Comparison of ENCODE assay signal across 9 cellular contexts in genomic region chr5:55711531-55712022, GRCh38. TPM values are rescaled to one million over a fixed set of nuclear protein-coding genes. Genes with fewer than 3 reads are reported as not detected.
A peak's percentile ranks its signal among the peaks of the same experiment; 100 is the strongest.
DNase-seq lines count a peak whose midpoint lies in the region; ATAC-seq, FAIRE-seq and TF ChIP-seq lines count a peak whose summit lies in the region.
"Had no signal": no experiment of that assay in that cellular context is flagged by ENCODE, and none has a peak within 500 bp of the region (broad histone marks: within the 10 kb centered on the region; RNA-seq: fewer than 3 reads in every experiment).

No MANE protein-coding gene starts in this region.

- peaks cover 11% of the 10 kb centered on the region for H3K4me1 ChIP-seq in keratinocyte (ENCODE audit: control insufficient read depth, extremely low read depth, insufficient read depth, low read length)

- peak overlapping the region; percentile 69 to 79 (median 79) for H3K4me3 ChIP-seq in keratinocyte (ENCODE audit: control insufficient read depth in 2 of 3, extremely low read depth in 1 of 3, insufficient read depth in 2 of 3, low read depth in 1 of 3, low read length in 3 of 3)

- no peak for TF ChIP-seq CTCF in keratinocyte (optimal IDR thresholded peaks at IDR 0.05 in 1 of 3, IDR thresholded peaks at IDR 0.05 in 1 of 3, conservative IDR thresholded peaks at IDR 0.05 in 1 of 3; ENCODE audit: extremely low read depth in 1 of 3, insufficient read depth in 2 of 3, low read length in 3 of 3)

- peak overlapping the region; percentile 93 for H2AFZ ChIP-seq in keratinocyte (ENCODE audit: control insufficient read depth, low read length)

- peak; percentile 5 for DNase-seq in activated CD4-positive, alpha-beta T cell treated with anti-CD3 and anti-CD28 coated beads for 48 hours
- DNase-seq in activated CD4-positive, alpha-beta T cell treated with anti-CD3 and anti-CD28 coated beads, Interleukin-2, amount 50 U/mL, for 4 hours = no peak
- DNase-seq in keratinocyte (ENCODE audit: low read depth, low spot score) (no peak), substantia nigra (lab: John Stamatoyannopoulos, UW) (no peak), occipital lobe (lab: John Stamatoyannopoulos, UW) (no peak), kidney glomerular epithelial cell (lab: John Stamatoyannopoulos, UW) (no peak)

- H3K4me1 Mint-ChIP-seq in activated naive CD4-positive, alpha-beta T cell treated with anti-CD3 and anti-CD28 coated beads, Interleukin-2, amount 50 U/mL, for 24 hours = peaks cover 24% of the 10 kb centered on the region

- H4K20me1 ChIP-seq in keratinocyte (ENCODE audit: control insufficient read depth, extremely low read depth, insufficient read depth, low read length) = no peaks in the 10 kb centered on the region

- H3K36me3 ChIP-seq in keratinocyte (ENCODE audit: control insufficient read depth in 2 of 2, extremely low read depth in 1 of 2, insufficient read depth in 2 of 2, low read length in 2 of 2) = no peaks in the 10 kb centered on the region

- H3K9me1 ChIP-seq in keratinocyte (ENCODE audit: control insufficient read depth, extremely low read depth, insufficient read depth, low read length) = no peaks in the 10 kb centered on the region

- ATAC-seq in GM21576 (IDR thresholded peaks at IDR 0.05; ENCODE audit: unreplicated experiment) = no peak

- H3K27ac Mint-ChIP-seq in activated naive CD4-positive, alpha-beta T cell treated with anti-CD3 and anti-CD28 coated beads, Interleukin-2, amount 50 U/mL, for 24 hours = peak overlapping the region; percentile 96

- peak overlapping the region; percentile 84 for H3K9ac ChIP-seq in keratinocyte (ENCODE audit: control insufficient read depth, extremely low read depth, insufficient read depth, low read length)

- dilution Hi-C loops in keratinocyte (cut with MboI; ENCODE audit: extremely low pct_ligation_motif_present, low sequenced_read_pairs) = no loop called here

- no peak for FAIRE-seq in keratinocyte (lab: Jason Lieb, UNC)

- no peaks in the 10 kb centered on the region for H3K9me3 ChIP-seq in keratinocyte (ENCODE audit: control insufficient read depth, low read depth, low read length)

- H3K4me3 Mint-ChIP-seq in activated naive CD4-positive, alpha-beta T cell treated with anti-CD3 and anti-CD28 coated beads, Interleukin-2, amount 50 U/mL, for 24 hours = peak overlapping the region; percentile 99

- H3K27me3 ChIP-seq in keratinocyte (ENCODE audit: control insufficient read depth, extremely low read depth, insufficient read depth, low read length) = no peaks in the 10 kb centered on the region

- H3K9me3 Mint-ChIP-seq in activated naive CD4-positive, alpha-beta T cell treated with anti-CD3 and anti-CD28 coated beads, Interleukin-2, amount 50 U/mL, for 24 hours = peaks cover under 1% of the 10 kb centered on the region

- H3K27ac ChIP-seq in keratinocyte (ENCODE audit: control insufficient read depth, insufficient read depth, low read length) (peak overlapping the region; percentile 70), substantia nigra (ENCODE audit: low read depth, low read length, poor library complexity, severe bottlenecking) (peak overlapping the region; percentile 66)

- peak overlapping the region; percentile 85 for H3K4me2 ChIP-seq in keratinocyte (ENCODE audit: control insufficient read depth, extremely low read depth, insufficient read depth, low read depth, low read length)

- H3K36me3 Mint-ChIP-seq in activated naive CD4-positive, alpha-beta T cell treated with anti-CD3 and anti-CD28 coated beads, Interleukin-2, amount 50 U/mL, for 24 hours = peaks cover 4% of the 10 kb centered on the region

- peaks cover 6% of the 10 kb centered on the region for H3K79me2 ChIP-seq in keratinocyte (ENCODE audit: control insufficient read depth, insufficient read depth, low read length)

- no peaks in the 10 kb centered on the region for H3K27me3 Mint-ChIP-seq in activated naive CD4-positive, alpha-beta T cell treated with anti-CD3 and anti-CD28 coated beads, Interleukin-2, amount 50 U/mL, for 24 hours

RNA-seq across cellular contexts. Expression of gene SLC38A9, which starts 0.5 kb away (rescaled TPM):
- polyA plus RNA-seq in keratinocyte = 18.9 to 43.3 TPM (median 39.9 TPM) in 3 replicates
- polyA plus RNA-seq in keratinocyte (2011; ENCODE audit: low read depth) = 7.0 TPM
- 8.4 and 22.5 TPM in 2 replicates for polyA plus RNA-seq in keratinocyte (2011; cell fraction: cytosol; rRNA removed)
- polyA plus RNA-seq in keratinocyte (2011; cell fraction: nucleus; rRNA removed) = 44.9 and 57.3 TPM in 2 replicates
- 5.7 and 18.8 TPM in 2 replicates for polyA plus RNA-seq in keratinocyte (2012; ENCODE audit: low replicate concordance)
- 7.1 to 55.4 TPM (median 37.8 TPM) in 3 replicates for polyA minus RNA-seq in keratinocyte
- polyA minus RNA-seq in keratinocyte (2011; cell fraction: cytosol; rRNA and poly(A)+ RNA removed) = 21.1 TPM
- 65.4 and 113 TPM in 2 replicates for polyA minus RNA-seq in keratinocyte (2011; cell fraction: nucleus; rRNA and poly(A)+ RNA removed)
- 101 TPM for total RNA-seq in occipital lobe

RNA-seq across cellular contexts. Expression of gene DDX4, which starts 26.3 kb away (rescaled TPM):
- 0.04 TPM in 1 of 3 replicates, not detected in the others for polyA plus RNA-seq in keratinocyte
- polyA plus RNA-seq in keratinocyte (2011; ENCODE audit: low read depth) = not detected
- not detected in 2 replicates for polyA plus RNA-seq in keratinocyte (2011; cell fraction: cytosol; rRNA removed)
- polyA plus RNA-seq in keratinocyte (2011; cell fraction: nucleus; rRNA removed) = not detected in 2 replicates
- polyA plus RNA-seq in keratinocyte (2012; ENCODE audit: low replicate concordance) = not detected in 2 replicates
- not detected in 3 replicates for polyA minus RNA-seq in keratinocyte
- polyA minus RNA-seq in keratinocyte (2011; cell fraction: cytosol; rRNA and poly(A)+ RNA removed) = not detected
- polyA minus RNA-seq in keratinocyte (2011; cell fraction: nucleus; rRNA and poly(A)+ RNA removed) = not detected in 2 replicates
- total RNA-seq in occipital lobe = not detected
- total RNA-seq: Daoy had no signal
